Comparison of ENCODE assay signal across 16 cellular contexts in genomic region chr11:112343368-112344039, GRCh38.
DNase-seq lines count a peak whose midpoint lies in the region; ATAC-seq and TF ChIP-seq lines count a peak whose summit lies in the region.
"Had no signal": no experiment of that assay in that cellular context is flagged by ENCODE, and none has a peak within 500 bp of the region (broad histone marks: within the 10 kb centered on the region; RNA-seq: fewer than 3 reads in every experiment).

No MANE protein-coding gene starts in this region.

- POLR2A ChIA-PET in CD8-positive, alpha-beta memory T cell (lab: Charles Lee) = no interaction called here
- POLR2A ChIA-PET in HEK293T (lab: Yijun Ruan, JAX) = no interaction called here

- intact Hi-C loops in left colon (cut with DNase I, micrococcal nuclease) = no loop called here

- H3K4me3 Mint-ChIP-seq in CD8-positive, alpha-beta memory T cell = no peak overlapping the region
- H3K4me3 Mint-ChIP-seq: activated CD4-positive, alpha-beta T cell treated with anti-CD3 and anti-CD28 coated beads, Interleukin-2, amount 10 ng/mL, durations not matched to agents 7 days and 5 days had no signal

- H3K36me3 Mint-ChIP-seq in CD8-positive, alpha-beta memory T cell = peaks cover 0 to 1% (median 0%) of the 10 kb centered on the region in 3 donors

- CTCF ChIA-PET in CD8-positive, alpha-beta memory T cell (lab: Charles Lee) = no interaction called here
- CTCF ChIA-PET in HEK293T (lab: Yijun Ruan, JAX) = no interaction called here

- H3K4me1 Mint-ChIP-seq in CD8-positive, alpha-beta memory T cell = no peaks in the 10 kb centered on the region
- H3K4me1 Mint-ChIP-seq: activated CD4-positive, alpha-beta T cell treated with anti-CD3 and anti-CD28 coated beads, Interleukin-2, amount 10 ng/mL, durations not matched to agents 7 days and 5 days had no signal

- H3K27ac ChIP-seq in CD8-positive, alpha-beta memory T cell (ENCODE audit: low read depth, low read length) = no peak overlapping the region
- H3K27ac ChIP-seq: cardiac muscle cell, epithelial cell of prostate, KMS-11 had no signal

- peak; percentile 79 for DNase-seq in COR-L47 (lab: John Stamatoyannopoulos, UW)
- peak; percentile 54 for DNase-seq in NCI-H2029 treated with DMSO at 0.1 percent for 48 hours (lab: John Stamatoyannopoulos, UW)
- DNase-seq in astrocyte of the hippocampus (ENCODE audit: low read depth, low spot score) = peak; percentile 45
- no peak for DNase-seq in left colon
- DNase-seq in CD8-positive, alpha-beta memory T cell = no peak
- DNase-seq in HEK293T (ENCODE audit: extremely low spot score) = no peak
- DNase-seq in COLO829 (ENCODE audit: low spot score) = no peak
- DNase-seq: activated CD4-positive, alpha-beta T cell treated with anti-CD3 and anti-CD28 coated beads, Interleukin-2, amount 10 ng/mL, durations not matched to agents 7 days and 5 days; stimulated activated CD4-positive, alpha-beta T cell treated with anti-CD3 and anti-CD28 coated beads, Interleukin-4, amount 100 ng/mL, for 24 hours; stimulated activated naive CD8-positive, alpha-beta T cell treated with anti-CD3 and anti-CD28 coated beads, Interleukin-15, Interleukin-2, amounts not matched to agents 100 U/mL and 50 U/mL, for 24 hours; T-helper 2 cell had no signal

- H3K9me3 ChIP-seq in CD8-positive, alpha-beta memory T cell (ENCODE audit: low read length) = no peaks in the 10 kb centered on the region

- H3K4me1 ChIP-seq in CD8-positive, alpha-beta memory T cell (ENCODE audit: insufficient read depth, low read length) = no peaks in the 10 kb centered on the region

- peaks cover 0 to 3% of the 10 kb centered on the region in 2 donors for H3K27me3 Mint-ChIP-seq in CD8-positive, alpha-beta memory T cell
- H3K27me3 Mint-ChIP-seq: activated CD4-positive, alpha-beta T cell treated with anti-CD3 and anti-CD28 coated beads, Interleukin-2, amount 10 ng/mL, durations not matched to agents 7 days and 5 days had no signal

- H3K4me3 ChIP-seq in CD8-positive, alpha-beta memory T cell (ENCODE audit: low read length) = no peak overlapping the region
- H3K4me3 ChIP-seq: cardiac muscle cell had no signal

- no peak overlapping the region for H3K27ac Mint-ChIP-seq in CD8-positive, alpha-beta memory T cell
- H3K27ac Mint-ChIP-seq: activated CD4-positive, alpha-beta T cell treated with anti-CD3 and anti-CD28 coated beads, Interleukin-2, amount 10 ng/mL, durations not matched to agents 7 days and 5 days; activated T-helper 2 cell treated with anti-CD3 and anti-CD28 coated beads, Interferon-gamma antibody, Interleukin-2, Interleukin-4, amounts not matched to agents 10 μg/mL and 5 μg/mL and 100 μg/mL, durations not matched to agents 14 hours and 24 hours and 36 hours had no signal

- H3K9me3 Mint-ChIP-seq in CD8-positive, alpha-beta memory T cell = no peaks in the 10 kb centered on the region
- H3K9me3 Mint-ChIP-seq: activated CD4-positive, alpha-beta T cell treated with anti-CD3 and anti-CD28 coated beads, Interleukin-2, amount 10 ng/mL, durations not matched to agents 7 days and 5 days; activated T-helper 2 cell treated with anti-CD3 and anti-CD28 coated beads, Interferon-gamma antibody, Interleukin-2, Interleukin-4, amounts not matched to agents 10 μg/mL and 5 μg/mL and 100 μg/mL, durations not matched to agents 14 hours and 24 hours and 36 hours had no signal

- no peaks in the 10 kb centered on the region for H3K27me3 ChIP-seq in CD8-positive, alpha-beta memory T cell (ENCODE audit: insufficient read depth, low read length, poor library complexity, severe bottlenecking)
- H3K27me3 ChIP-seq: cardiac muscle cell had no signal

- no peaks in the 10 kb centered on the region for H3K36me3 ChIP-seq in CD8-positive, alpha-beta memory T cell (ENCODE audit: insufficient read depth, low read length)
- H3K36me3 ChIP-seq: cardiac muscle cell had no signal

- peak; percentile 76 for ATAC-seq in left colon
- no peak for ATAC-seq in GM19463 (IDR thresholded peaks at IDR 0.05; ENCODE audit: unreplicated experiment)
- ATAC-seq: stimulated activated naive CD8-positive, alpha-beta T cell treated with anti-CD3 and anti-CD28 coated beads, Interleukin-15, Interleukin-2, amounts not matched to agents 100 U/mL and 50 U/mL, for 24 hours had no signal

TF ChIP-seq in HEK293T, 16 proteins besides CTCF, POLR2A, EP300 and RAD21:
- TF ChIP-seq ARNT (IDR thresholded peaks at IDR 0.05) = no peak

Comparison
In these comparisons a context has a peak if more than half of its experiments do, and no peak if none do; other contexts are left out.
1. DNase-seq: peak in COR-L47 (single experiment), NCI-H2029 treated with DMSO at 0.1 percent for 48 hours (single experiment) and astrocyte of the hippocampus (single experiment); none in left colon (0 of 2), CD8-positive, alpha-beta memory T cell (0 of 5), HEK293T (single experiment) and COLO829 (single experiment).